ENCODE assay signal across 29 cellular contexts in genomic region chr4:96189761-96190160, GRCh38.
"Had no signal": no experiment of that assay in that cellular context is flagged by ENCODE, and none has a peak within 500 bp of the region (broad histone marks: within the 10 kb centered on the region; RNA-seq: fewer than 3 reads in every experiment).

No MANE protein-coding gene starts in this region.

- ATAC-seq: stimulated activated effector memory CD8-positive, alpha-beta T cell treated with anti-CD3 and anti-CD28 coated beads, Interleukin-12 subunit alpha, Interleukin-12 subunit beta, amount 100 ng/mL, for 72 hours; stimulated activated memory B cell treated with anti-CD40 and anti-IgM and Interleukin-4, amounts not matched to agents 10 μg/mL and 1 μg/mL and 100 μg/mL, for 72 hours; stimulated activated naive B cell treated with anti-CD40 and anti-IgM and Interleukin-4, amounts not matched to agents 10 μg/mL and 1 μg/mL and 100 μg/mL, for 72 hours; stimulated activated naive CD8-positive, alpha-beta T cell treated with anti-CD3 and anti-CD28 coated beads, Interleukin-15, amount 100 ng/mL, for 72 hours; stimulated activated naive CD8-positive, alpha-beta T cell treated with anti-CD3 and anti-CD28 coated beads, Interleukin-15, Interleukin-2, amounts not matched to agents 100 U/mL and 50 U/mL, for 24 hours; upper lobe of right lung had no signal

- H3K4me1 ChIP-seq: stomach, suprapubic skin, testis, thyroid gland, tibial artery, tibial nerve, transverse colon, upper lobe of left lung, upper lobe of right lung, uterus, vagina had no signal

- H3K36me3 Mint-ChIP-seq: stimulated activated effector memory CD8-positive, alpha-beta T cell treated with anti-CD3 and anti-CD28 coated beads, Interleukin-12 subunit alpha, Interleukin-12 subunit beta, amount 100 ng/mL, for 72 hours; stimulated activated memory B cell treated with anti-CD40 and anti-IgM and Interleukin-4, amounts not matched to agents 10 μg/mL and 1 μg/mL and 100 μg/mL, for 72 hours; stimulated activated naive B cell treated with anti-CD40 and anti-IgM and Interleukin-4, amounts not matched to agents 10 μg/mL and 1 μg/mL and 100 μg/mL, for 72 hours; type B pancreatic cell had no signal

- H3K27ac Mint-ChIP-seq: stimulated activated effector memory CD8-positive, alpha-beta T cell treated with anti-CD3 and anti-CD28 coated beads, Interleukin-12 subunit alpha, Interleukin-12 subunit beta, amount 100 ng/mL, for 72 hours; stimulated activated memory B cell treated with anti-CD40 and anti-IgM and Interleukin-4, amounts not matched to agents 10 μg/mL and 1 μg/mL and 100 μg/mL, for 72 hours; stimulated activated naive B cell treated with anti-CD40 and anti-IgM and Interleukin-4, amounts not matched to agents 10 μg/mL and 1 μg/mL and 100 μg/mL, for 72 hours; stimulated activated naive CD8-positive, alpha-beta T cell treated with anti-CD3 and anti-CD28 coated beads, Interleukin-15, amount 100 ng/mL, for 72 hours; stimulated activated naive CD8-positive, alpha-beta T cell treated with anti-CD3 and anti-CD28 coated beads, Interleukin-15, Interleukin-2, amounts not matched to agents 100 ng/mL and 50 ng/mL, for 24 hours; type B pancreatic cell had no signal

- H3K27me3 Mint-ChIP-seq: stimulated activated memory B cell treated with anti-CD40 and anti-IgM and Interleukin-4, amounts not matched to agents 10 μg/mL and 1 μg/mL and 100 μg/mL, for 72 hours; stimulated activated naive B cell treated with anti-CD40 and anti-IgM and Interleukin-4, amounts not matched to agents 10 μg/mL and 1 μg/mL and 100 μg/mL, for 72 hours; stimulated activated naive CD8-positive, alpha-beta T cell treated with anti-CD3 and anti-CD28 coated beads, Interleukin-15, amount 100 ng/mL, for 72 hours; stimulated activated naive CD8-positive, alpha-beta T cell treated with anti-CD3 and anti-CD28 coated beads, Interleukin-15, Interleukin-2, amounts not matched to agents 100 ng/mL and 50 ng/mL, for 24 hours had no signal

- FAIRE-seq: urothelium cell line had no signal

- H3K9me3 Mint-ChIP-seq: type B pancreatic cell had no signal

- H3K36me3 ChIP-seq: stomach, suprapubic skin, thoracic aorta, thyroid gland, tibial artery, tibial nerve, transverse colon, upper lobe of left lung, upper lobe of right lung, uterus, vagina had no signal

- H3K9me3 ChIP-seq: stomach, testis, thoracic aorta, thyroid gland, tibial artery, tibial nerve, transverse colon, upper lobe of left lung, upper lobe of right lung, uterus, vagina had no signal

- H3K27me3 ChIP-seq: stomach, suprapubic skin, testis, thyroid gland, tibial artery, tibial nerve, transverse colon, upper lobe of left lung, upper lobe of right lung, uterus, vagina had no signal

- H3K27ac ChIP-seq: stomach, suprapubic skin, testis, thoracic aorta, thyroid gland, tibial artery, tibial nerve, transverse colon, upper lobe of left lung, upper lobe of right lung, uterus, vagina had no signal

- DNase-seq: stimulated activated CD4-positive, alpha-beta T cell treated with anti-CD3 and anti-CD28 coated beads, Interleukin-2, amount 100 ng/mL, for 48 hours; stimulated activated CD4-positive, alpha-beta T cell treated with anti-CD3 and anti-CD28 coated beads, Interleukin-4, amount 100 ng/mL, for 1 hour; stimulated activated CD4-positive, alpha-beta T cell treated with anti-CD3 and anti-CD28 coated beads, Interleukin-4, amount 100 ng/mL, for 24 hours; stimulated activated CD4-positive, alpha-beta T cell treated with anti-CD3 and anti-CD28 coated beads, Interleukin-4, amount 100 ng/mL, for 4 hours; stimulated activated CD8-positive, alpha-beta memory T cell treated with anti-CD3 and anti-CD28 coated beads, Interleukin-4, amount 100 ng/mL, for 48 hours; stimulated activated naive B cell treated with anti-CD40 and anti-IgM and Interleukin-4, amounts not matched to agents 10 μg/mL and 1 μg/mL and 100 μg/mL, for 72 hours; stimulated activated naive CD4-positive, alpha-beta T cell; stimulated activated naive CD4-positive, alpha-beta T cell treated with Interleukin-2 at 50 U/mL for 16 hours; stimulated activated naive CD8-positive, alpha-beta T cell treated with anti-CD3 and anti-CD28 coated beads, Interleukin-15, amount 100 ng/mL, for 72 hours; stimulated activated naive CD8-positive, alpha-beta T cell treated with anti-CD3 and anti-CD28 coated beads, Interleukin-15, Interleukin-2, amounts not matched to agents 100 U/mL and 50 U/mL, for 24 hours; stomach; substantia nigra; testis; thyroid gland; tibial artery; transverse colon; trophoblast cell; upper lobe of left lung; upper lobe of right lung; uterus had no signal

- H3K4me3 Mint-ChIP-seq: stimulated activated effector memory CD8-positive, alpha-beta T cell treated with anti-CD3 and anti-CD28 coated beads, Interleukin-12 subunit alpha, Interleukin-12 subunit beta, amount 100 ng/mL, for 72 hours; stimulated activated memory B cell treated with anti-CD40 and anti-IgM and Interleukin-4, amounts not matched to agents 10 μg/mL and 1 μg/mL and 100 μg/mL, for 72 hours; stimulated activated naive B cell treated with anti-CD40 and anti-IgM and Interleukin-4, amounts not matched to agents 10 μg/mL and 1 μg/mL and 100 μg/mL, for 72 hours; stimulated activated naive CD8-positive, alpha-beta T cell treated with anti-CD3 and anti-CD28 coated beads, Interleukin-15, amount 100 ng/mL, for 72 hours; stimulated activated naive CD8-positive, alpha-beta T cell treated with anti-CD3 and anti-CD28 coated beads, Interleukin-15, Interleukin-2, amounts not matched to agents 100 ng/mL and 50 ng/mL, for 24 hours; type B pancreatic cell had no signal

- H3K4me3 ChIP-seq: stomach, suprapubic skin, testis, thoracic aorta, thyroid gland, tibial artery, tibial nerve, transverse colon, upper lobe of left lung, upper lobe of right lung, uterus, vagina had no signal

- H3K4me1 Mint-ChIP-seq: stimulated activated effector memory CD8-positive, alpha-beta T cell treated with anti-CD3 and anti-CD28 coated beads, Interleukin-12 subunit alpha, Interleukin-12 subunit beta, amount 100 ng/mL, for 72 hours; stimulated activated memory B cell treated with anti-CD40 and anti-IgM and Interleukin-4, amounts not matched to agents 10 μg/mL and 1 μg/mL and 100 μg/mL, for 72 hours; stimulated activated naive B cell treated with anti-CD40 and anti-IgM and Interleukin-4, amounts not matched to agents 10 μg/mL and 1 μg/mL and 100 μg/mL, for 72 hours; stimulated activated naive CD8-positive, alpha-beta T cell treated with anti-CD3 and anti-CD28 coated beads, Interleukin-15, amount 100 ng/mL, for 72 hours had no signal
